Comparison of ENCODE assay signal across 27 cellular contexts in genomic region chr1:68043443-68044090, GRCh38. TPM values are rescaled to one million over a fixed set of nuclear protein-coding genes. Genes with fewer than 3 reads are reported as not detected.
"Had no signal": no experiment of that assay in that cellular context is flagged by ENCODE, and none has a peak within 500 bp of the region (broad histone marks: within the 10 kb centered on the region; RNA-seq: fewer than 3 reads in every experiment).

No MANE protein-coding gene starts in this region.

- FAIRE-seq: urothelium cell line had no signal

- H3K27me3 ChIP-seq: heart left ventricle, right atrium auricular region, suprapubic skin, tibial artery, upper lobe of right lung had no signal

- DNase-seq: heart left ventricle; hypothalamus; islet precursor cell; kidney glomerular epithelial cell; left cardiac atrium; left ventricle myocardium superior; lower lobe of right lung; mammary epithelial cell; mesenchymal stem cell; naive B cell; ovary; stimulated activated CD4-positive, alpha-beta T cell treated with anti-CD3 and anti-CD28 coated beads, Interleukin-4, amount 100 ng/mL, for 24 hours; stimulated activated naive CD4-positive, alpha-beta T cell; tibial artery; trophoblast cell; upper lobe of right lung had no signal

- H3K27ac Mint-ChIP-seq: natural killer cell treated with Interleukin-12 subunit alpha and Interleukin-12 subunit beta and Interleukin-15 and Interleukin-18, amount 100 ng/mL, for 72 hours; progenitor cell of endocrine pancreas; stimulated activated effector memory CD8-positive, alpha-beta T cell treated with anti-CD3 and anti-CD28 coated beads, Interleukin-12 subunit alpha, Interleukin-12 subunit beta, amount 100 ng/mL, for 72 hours; stimulated activated naive CD8-positive, alpha-beta T cell treated with anti-CD3 and anti-CD28 coated beads, Interleukin-15, Interleukin-2, amounts not matched to agents 100 ng/mL and 50 ng/mL, for 24 hours had no signal

- H3K9me3 ChIP-seq: heart left ventricle, lower lobe of right lung, ovary, right atrium auricular region, suprapubic skin, thoracic aorta, tibial artery, upper lobe of right lung had no signal

- H3K4me3 Mint-ChIP-seq: naive B cell; natural killer cell treated with Interleukin-12 subunit alpha and Interleukin-12 subunit beta and Interleukin-15 and Interleukin-18, amount 100 ng/mL, for 72 hours; stimulated activated effector memory CD8-positive, alpha-beta T cell treated with anti-CD3 and anti-CD28 coated beads, Interleukin-12 subunit alpha, Interleukin-12 subunit beta, amount 100 ng/mL, for 72 hours; stimulated activated naive CD8-positive, alpha-beta T cell treated with anti-CD3 and anti-CD28 coated beads, Interleukin-15, Interleukin-2, amounts not matched to agents 100 ng/mL and 50 ng/mL, for 24 hours had no signal

- H3K27ac ChIP-seq: heart left ventricle, lower lobe of right lung, ovary, right atrium auricular region, skin epidermis, suprapubic skin, thoracic aorta, tibial artery, upper lobe of right lung had no signal

- H3K36me3 Mint-ChIP-seq: naive B cell; natural killer cell treated with Interleukin-12 subunit alpha and Interleukin-12 subunit beta and Interleukin-15 and Interleukin-18, amount 100 ng/mL, for 72 hours; stimulated activated effector memory CD8-positive, alpha-beta T cell treated with anti-CD3 and anti-CD28 coated beads, Interleukin-12 subunit alpha, Interleukin-12 subunit beta, amount 100 ng/mL, for 72 hours had no signal

- H3K36me3 ChIP-seq: heart left ventricle, lower lobe of right lung, ovary, right atrium auricular region, suprapubic skin, thoracic aorta, upper lobe of right lung had no signal

- ATAC-seq: heart left ventricle; left cardiac atrium; left lobe of liver; left ventricle myocardium superior; lower lobe of right lung; natural killer cell treated with Interleukin-12 subunit alpha and Interleukin-12 subunit beta and Interleukin-15 and Interleukin-18, amount 100 ng/mL, for 72 hours; sciatic nerve; stimulated activated effector memory CD8-positive, alpha-beta T cell treated with anti-CD3 and anti-CD28 coated beads, Interleukin-12 subunit alpha, Interleukin-12 subunit beta, amount 100 ng/mL, for 72 hours; upper lobe of right lung had no signal

- H3K4me1 Mint-ChIP-seq: naive B cell; stimulated activated effector memory CD8-positive, alpha-beta T cell treated with anti-CD3 and anti-CD28 coated beads, Interleukin-12 subunit alpha, Interleukin-12 subunit beta, amount 100 ng/mL, for 72 hours had no signal

- H3K4me3 ChIP-seq: heart left ventricle, lower lobe of right lung, ovary, right atrium auricular region, skin epidermis, suprapubic skin, thoracic aorta, tibial artery, upper lobe of right lung had no signal

- H3K4me1 ChIP-seq: heart left ventricle, lower lobe of right lung, right atrium auricular region, suprapubic skin, tibial artery, upper lobe of right lung had no signal

RNA-seq across cellular contexts. Expression of gene DIRAS3, which starts 6.9 kb away (rescaled TPM):
- total RNA-seq: natural killer cell treated with Interleukin-12 subunit alpha and Interleukin-12 subunit beta and Interleukin-15 and Interleukin-18, amount 100 ng/mL, for 72 hours had no signal
